In genomic region chr9:36192196-36192595, GRCh38 we compare ENCODE assay signal across 2 cellular contexts.
TF ChIP-seq lines count a peak whose summit lies in the region.

No MANE protein-coding gene starts in this region.

TF ChIP-seq in IMR-90, 13 proteins besides CTCF, POLR2A, EP300 and RAD21:
- TF ChIP-seq USF2 (IDR thresholded peaks at IDR 0.05; ENCODE audit: low read depth, low read length): no peak
- TF ChIP-seq MAFK (IDR thresholded peaks at IDR 0.05; ENCODE audit: low read depth, low read length): no peak
- no peak for TF ChIP-seq ELK1 (IDR thresholded peaks at IDR 0.05; ENCODE audit: borderline replicate concordance, low read depth, low read length)
- no peak for TF ChIP-seq RCOR1 (IDR thresholded peaks at IDR 0.05; ENCODE audit: insufficient replicate concordance, low read length)
- TF ChIP-seq CHD1 (IDR thresholded peaks at IDR 0.05; ENCODE audit: low read depth, low read length): no peak
- TF ChIP-seq NFE2L2 (IDR thresholded peaks at IDR 0.05; ENCODE audit: low read depth, low read length): no peak
- TF ChIP-seq RFX5 (IDR thresholded peaks at IDR 0.05; ENCODE audit: low read depth, low read length): no peak
- TF ChIP-seq MAZ (IDR thresholded peaks at IDR 0.05; ENCODE audit: borderline replicate concordance, low read depth, low read length): no peak
- no peak for TF ChIP-seq CEBPB (IDR thresholded peaks at IDR 0.05; ENCODE audit: low read depth, low read length)
- TF ChIP-seq MXI1 (IDR thresholded peaks at IDR 0.05; ENCODE audit: borderline replicate concordance, low read depth, low read length): no peak
- TF ChIP-seq FOS (IDR thresholded peaks at IDR 0.05; ENCODE audit: low read depth, low read length): no peak
- no peak for TF ChIP-seq SMC3 (IDR thresholded peaks at IDR 0.05; ENCODE audit: low read depth, low read length)
- TF ChIP-seq BHLHE40 (IDR thresholded peaks at IDR 0.05; ENCODE audit: low read depth, low read length): no peak

TF ChIP-seq in K562, 482 proteins besides CTCF, POLR2A, EP300 and RAD21:
- TF ChIP-seq HMBOX1 (IDR thresholded peaks at IDR 0.05) (no peak), PATZ1 (CRISPR knock-in tag; IDR thresholded peaks at IDR 0.05; ENCODE audit: borderline replicate concordance) (no peak), NR1H2 (CRISPR knock-in tag; IDR thresholded peaks at IDR 0.05) (no peak), MCM3 (IDR thresholded peaks at IDR 0.05) (no peak), STAT5A (IDR thresholded peaks at IDR 0.05; ENCODE audit: borderline replicate concordance, low read length) (no peak), RFX7 (CRISPR knock-in tag; IDR thresholded peaks at IDR 0.05) (no peak)
